In genomic region chr1:64538389-64538788, GRCh38 we compare ENCODE assay signal across 3 cellular contexts.
TF ChIP-seq lines count a peak whose summit lies in the region.

No MANE protein-coding gene starts in this region.

TF ChIP-seq in HEK293, 187 proteins besides CTCF, POLR2A, EP300 and RAD21 (continues in another document):
- no peak for TF ChIP-seq BCL6B (tag by site-specific recombination; IDR thresholded peaks at IDR 0.05)
- no peak for TF ChIP-seq ZNF148 (tag by site-specific recombination; IDR thresholded peaks at IDR 0.05; ENCODE audit: borderline replicate concordance)
- TF ChIP-seq PRDM6 (tag by site-specific recombination; IDR thresholded peaks at IDR 0.05), result peak; percentile 91
- TF ChIP-seq ZNF362 (tag by site-specific recombination; IDR thresholded peaks at IDR 0.05), result no peak
- 0 out of 2 replicates have a peak, but pooled peaks have one; percentile 5 for TF ChIP-seq ZNF664 (tag by site-specific recombination; IDR thresholded peaks at IDR 0.05)
- no peak for TF ChIP-seq ZNF26 (tag by site-specific recombination; IDR thresholded peaks at IDR 0.05)

TF ChIP-seq in neural cell, 6 proteins besides CTCF, POLR2A, EP300 and RAD21:
- TF ChIP-seq REST (IDR thresholded peaks at IDR 0.05; ENCODE audit: borderline replicate concordance), result no peak
- TF ChIP-seq SMC3 (conservative IDR thresholded peaks at IDR 0.05; ENCODE audit: poor library complexity), result no peak
- TF ChIP-seq MXI1 (conservative IDR thresholded peaks at IDR 0.05; ENCODE audit: poor library complexity, severe bottlenecking), result no peak
- TF ChIP-seq TAF1 (IDR thresholded peaks at IDR 0.05; ENCODE audit: low read depth), result no peak
- TF ChIP-seq EZH2 (IDR thresholded peaks at IDR 0.05; ENCODE audit: borderline replicate concordance, insufficient read depth, low read length, poor library complexity, severe bottlenecking), result no peak
- no peak for TF ChIP-seq POLR2AphosphoS5 (IDR thresholded peaks at IDR 0.05)

TF ChIP-seq in GM23338, 12 proteins besides CTCF, POLR2A, EP300 and RAD21 (continued from another document):
- TF ChIP-seq ZNF462 (CRISPR knock-in tag; IDR thresholded peaks at IDR 0.05) (no peak), REST (IDR thresholded peaks at IDR 0.05; ENCODE audit: unreplicated experiment) (no peak), ZNF331 (CRISPR knock-in tag; IDR thresholded peaks at IDR 0.05; ENCODE audit: low read depth) (no peak), EZH2phosphoT487 (IDR thresholded peaks at IDR 0.05; ENCODE audit: unreplicated experiment) (no peak)
